Comparison of ENCODE assay signal across 8 cellular contexts in genomic region chr3:197960694-197961581, GRCh38. TPM values are rescaled to one million over a fixed set of nuclear protein-coding genes. Genes with fewer than 3 reads are reported as not detected.
DNase-seq lines count a peak whose midpoint lies in the region; ATAC-seq, FAIRE-seq and TF ChIP-seq lines count a peak whose summit lies in the region.

No MANE protein-coding gene starts in this region.

- H3K4me3 Mint-ChIP-seq in CD8-positive, alpha-beta memory T cell, result peak overlapping the region; percentile 86 to 96 (median 89)
- peak overlapping the region; percentile 82 to 96 (median 92) for H3K4me3 Mint-ChIP-seq in naive thymus-derived CD8-positive, alpha-beta T cell

- peaks cover 37% of the 10 kb centered on the region for H3F3A ChIP-seq in MM.1S (ENCODE audit: insufficient read depth, low read length)

- no peak for ATAC-seq in naive thymus-derived CD8-positive, alpha-beta T cell
- no peak for ATAC-seq in GM21825 (IDR thresholded peaks at IDR 0.05; ENCODE audit: unreplicated experiment)
- ATAC-seq in HG02870 (IDR thresholded peaks at IDR 0.05; ENCODE audit: unreplicated experiment), result no peak

- peak overlapping the region; percentile 75 for H3K4me3 ChIP-seq in CD8-positive, alpha-beta memory T cell (ENCODE audit: low read length)
- H3K4me3 ChIP-seq in MM.1S (ENCODE audit: low read length), result peak overlapping the region; percentile 92

- peak overlapping the region; percentile 83 for H3K4me2 ChIP-seq in MM.1S (ENCODE audit: low read depth, low read length)

- TF ChIP-seq CTCF in MM.1S (IDR thresholded peaks at IDR 0.05; ENCODE audit: low read length) (no peak), D721Med (IDR thresholded peaks at IDR 0.05; ENCODE audit: insufficient read depth, missing control alignments) (no peak)

- peaks cover 3 to 31% (median 9%) of the 10 kb centered on the region in 3 donors for H3K36me3 Mint-ChIP-seq in CD8-positive, alpha-beta memory T cell
- H3K36me3 Mint-ChIP-seq in naive thymus-derived CD8-positive, alpha-beta T cell, result peaks cover 0 to 23% (median 9%) of the 10 kb centered on the region in 3 donors

- no peaks in the 10 kb centered on the region for H3K79me2 ChIP-seq in MM.1S (ENCODE audit: low read length)

- peak overlapping the region; percentile 74 for H3K27ac ChIP-seq in CD8-positive, alpha-beta memory T cell (ENCODE audit: low read depth, low read length)
- peak overlapping the region; percentile 30; the same call in 1 of the 2 replicates for H3K27ac ChIP-seq in MM.1S (ENCODE audit: low read length)

- H3K27me3 Mint-ChIP-seq in CD8-positive, alpha-beta memory T cell, result no peaks in the 10 kb centered on the region
- H3K27me3 Mint-ChIP-seq in naive thymus-derived CD8-positive, alpha-beta T cell, result no peaks in the 10 kb centered on the region

- H3K27me3 ChIP-seq in CD8-positive, alpha-beta memory T cell (ENCODE audit: insufficient read depth, low read length, poor library complexity, severe bottlenecking), result no peaks in the 10 kb centered on the region
- H3K27me3 ChIP-seq in MM.1S (replicated peaks; ENCODE audit: insufficient read depth, low read length), result no peaks in the 10 kb centered on the region

- no peak for DNase-seq in CD8-positive, alpha-beta memory T cell
- DNase-seq in MM.1S, result no peak
- peak; percentile 36 for DNase-seq in dedifferentiated amniotic fluid mesenchymal stem cell (ENCODE audit: extremely low spot score)
- DNase-seq in naive thymus-derived CD8-positive, alpha-beta T cell, result no peak
- no peak for DNase-seq in GM19239 (ENCODE audit: insufficient read length, low spot score)
- no peak for DNase-seq in D721Med (ENCODE audit: insufficient read length, low spot score)

- peaks cover 41% of the 10 kb centered on the region for H3K4me1 ChIP-seq in CD8-positive, alpha-beta memory T cell (ENCODE audit: insufficient read depth, low read length)
- H3K4me1 ChIP-seq in MM.1S (ENCODE audit: low read length), result peaks cover 16% of the 10 kb centered on the region

- peak overlapping the region; percentile 99 for H2AFZ ChIP-seq in MM.1S (ENCODE audit: low read length)

- H3K9ac ChIP-seq in MM.1S (ENCODE audit: low read length), result peak overlapping the region; percentile 69

- no peaks in the 10 kb centered on the region for H3K9me3 ChIP-seq in CD8-positive, alpha-beta memory T cell (ENCODE audit: low read length)
- H3K9me3 ChIP-seq in MM.1S (replicated peaks; ENCODE audit: insufficient read depth, low read length), result no peaks in the 10 kb centered on the region

- no peaks in the 10 kb centered on the region for H3K9me2 ChIP-seq in MM.1S (replicated peaks; ENCODE audit: insufficient read depth, low read length)

- FAIRE-seq in GM19239 (lab: Jason Lieb, UNC) (no peak), D721Med (lab: Jason Lieb, UNC) (no peak)

- H4K20me1 ChIP-seq in MM.1S (ENCODE audit: insufficient read depth, low read length), result no peaks in the 10 kb centered on the region

- peaks cover 52 to 59% (median 59%) of the 10 kb centered on the region in 3 donors for H3K4me1 Mint-ChIP-seq in CD8-positive, alpha-beta memory T cell
- peaks cover 18 to 63% (median 60%) of the 10 kb centered on the region in 4 donors for H3K4me1 Mint-ChIP-seq in naive thymus-derived CD8-positive, alpha-beta T cell

- CTCF ChIA-PET in CD8-positive, alpha-beta memory T cell (lab: Charles Lee), result interaction anchor here (1.1 to 1.5 kb wide), 2 partner anchors 11 to 120 kb away, joined by 3 to 5 read pairs; no protein-coding TSS in a partner anchor

- peaks cover 13% of the 10 kb centered on the region for H3K36me3 ChIP-seq in CD8-positive, alpha-beta memory T cell (ENCODE audit: insufficient read depth, low read length)
- peaks cover 2% of the 10 kb centered on the region; the same call in 1 of the 2 replicates for H3K36me3 ChIP-seq in MM.1S (replicated peaks; ENCODE audit: insufficient read depth, low read length)

- POLR2A ChIA-PET in CD8-positive, alpha-beta memory T cell (lab: Charles Lee), result interaction anchor here (1.3 kb wide), 1 partner anchor 10 kb away, joined by 6 read pairs; the partner anchor contains the start of gene RPL35A
- POLR2A ChIA-PET in naive thymus-derived CD8-positive, alpha-beta T cell (lab: Charles Lee), result interaction anchor here (1.0 to 5.8 kb wide), 3 partner anchors 10 to 120 kb away, joined by 4 to 67 read pairs (median 5); partner anchors contain the start of gene RPL35A

- H3K9me3 Mint-ChIP-seq in CD8-positive, alpha-beta memory T cell, result no peaks in the 10 kb centered on the region
- peaks cover 0 to 1% (median 0%) of the 10 kb centered on the region in 9 donors for H3K9me3 Mint-ChIP-seq in naive thymus-derived CD8-positive, alpha-beta T cell

- H3K27ac Mint-ChIP-seq in CD8-positive, alpha-beta memory T cell, result peak overlapping the region; percentile 91 to 98 (median 96)
- peak overlapping the region; percentile 92 to 99 (median 96) for H3K27ac Mint-ChIP-seq in naive thymus-derived CD8-positive, alpha-beta T cell

RNA-seq across cellular contexts. Expression of gene LMLN, which starts 0.9 kb away (rescaled TPM):
- 1 to 10 TPM; 7.3 to 7.4 TPM for total RNA-seq in CD8-positive, alpha-beta memory T cell
- 2.4 TPM for polyA plus RNA-seq in CD8-positive, alpha-beta memory T cell
- 10 to 100 TPM; 11.0 to 13.2 TPM for total RNA-seq in naive thymus-derived CD8-positive, alpha-beta T cell
- 1 to 10 TPM; 3.3 to 4.9 (median 3.9) TPM for polyA plus RNA-seq in naive thymus-derived CD8-positive, alpha-beta T cell

RNA-seq across cellular contexts. Expression of gene RPL35A, which starts 10.9 kb away (rescaled TPM):
- total RNA-seq in CD8-positive, alpha-beta memory T cell, result 1,000 to 10,000 TPM; 1,301 to 1,320 TPM
- polyA plus RNA-seq in CD8-positive, alpha-beta memory T cell, result 1,628 TPM
- 1,000 to 10,000 TPM; 1,870 to 1,893 TPM for total RNA-seq in naive thymus-derived CD8-positive, alpha-beta T cell
- 1,000 to 10,000 TPM; 2,221 to 2,647 (median 2,624) TPM for polyA plus RNA-seq in naive thymus-derived CD8-positive, alpha-beta T cell
